Comparison of ENCODE assay signal across 19 cellular contexts in the genomic region with DNA sequence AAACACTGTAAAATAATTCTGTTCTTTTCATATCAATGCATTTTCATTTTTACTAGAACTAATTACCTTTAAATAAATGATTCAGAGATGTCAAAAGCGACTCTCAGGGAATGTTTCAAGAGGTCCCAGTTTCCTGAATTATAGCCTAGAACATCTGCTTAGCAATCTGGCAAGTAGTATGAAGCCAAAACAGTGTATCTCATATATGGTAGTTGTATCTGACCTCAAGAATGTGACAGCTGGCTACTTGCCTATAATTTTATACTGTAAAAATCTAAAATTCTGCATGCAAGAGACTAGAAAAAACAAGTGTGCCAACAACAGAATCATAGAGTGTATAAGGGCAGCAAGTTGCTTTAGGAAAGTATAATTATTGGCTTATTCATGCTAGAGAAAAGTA.
A peak's percentile ranks its signal among the peaks of the same experiment; 100 is the strongest.
DNase-seq lines count a peak whose midpoint lies in the region; ATAC-seq and TF ChIP-seq lines count a peak whose summit lies in the region.
"Had no signal": no experiment of that assay in that cellular context is flagged by ENCODE, and none has a peak within 500 bp of the region (broad histone marks: within the 10 kb centered on the region; RNA-seq: fewer than 3 reads in every experiment).

No MANE protein-coding gene starts in this region.

- POLR2A ChIA-PET in HEK293 (lab: Yijun Ruan, JAX) = no interaction called here

- H3K4me1 ChIP-seq in HEK293 (ENCODE audit: control insufficient read depth, insufficient read depth, low read length) (no peaks in the 10 kb centered on the region), foreskin keratinocyte (peaks cover 9% of the 10 kb centered on the region)
- H3K4me1 ChIP-seq: BLaER1 treated with 17β-estradiol and CSF1 and Interleukin-3, amounts not matched to agents 10 nM and 100 nM; body of pancreas; gastroesophageal sphincter; uterus had no signal

- TF ChIP-seq CTCF in AG09319 (IDR thresholded peaks at IDR 0.05; ENCODE audit: low read depth, low read length) = no peak
- no peak for TF ChIP-seq CTCF in HEK293 (tag by site-specific recombination; IDR thresholded peaks at IDR 0.05)
- TF ChIP-seq CTCF in foreskin keratinocyte (conservative IDR thresholded peaks at IDR 0.05) = no peak

- no peak overlapping the region for H3K27ac ChIP-seq in HEK293 (ENCODE audit: extremely low read depth, low read depth, low read length)
- H3K27ac ChIP-seq in SK-N-MC = peak overlapping the region; percentile 67
- H3K27ac ChIP-seq in foreskin keratinocyte = no peak overlapping the region
- H3K27ac ChIP-seq: BLaER1 treated with 17β-estradiol and CSF1 and Interleukin-3, amounts not matched to agents 10 nM and 100 nM; body of pancreas; coronary artery; gastroesophageal sphincter; uterus had no signal

- no peaks in the 10 kb centered on the region for H3K27me3 ChIP-seq in foreskin keratinocyte
- H3K27me3 ChIP-seq: BLaER1 treated with 17β-estradiol and CSF1 and Interleukin-3, amounts not matched to agents 10 nM and 100 nM; body of pancreas; gastroesophageal sphincter; uterus had no signal

- CTCF ChIA-PET in HEK293 (lab: Yijun Ruan, JAX) = no interaction called here

- DNase-seq in AG09319 (ENCODE audit: extremely low read depth, low read depth) (peak; percentile 8), SK-N-MC (ENCODE audit: low read depth, low spot score) (peak; percentile 51), fibroblast of gingiva (ENCODE audit: low read depth) (peak; percentile 44), AG08395 (ENCODE audit: low spot score) (no peak), foreskin keratinocyte (no peak)
- DNase-seq: activated T-cell treated with anti-CD3 and anti-CD28 coated beads, Interleukin-2, amount 50 U/mL, for 72 hours; body of pancreas; kidney glomerular epithelial cell; naive B cell; NCI-H187 treated with DMSO at 0.1 percent for 48 hours; NCI-H510A; right cardiac atrium; uterus had no signal

- H3K9me3 ChIP-seq in HEK293 (ENCODE audit: control insufficient read depth, insufficient read depth, low read depth, low read length) (no peaks in the 10 kb centered on the region), SK-N-MC (ENCODE audit: low read depth, low read length) (no peaks in the 10 kb centered on the region)
- H3K9me3 ChIP-seq: body of pancreas, gastroesophageal sphincter, uterus had no signal

- H3K9ac ChIP-seq in SK-N-MC (ENCODE audit: insufficient read length) = no peak overlapping the region
- H3K9ac ChIP-seq: BLaER1 treated with 17β-estradiol and CSF1 and Interleukin-3, amounts not matched to agents 10 nM and 100 nM had no signal

- ATAC-seq in HG02571 (IDR thresholded peaks at IDR 0.05; ENCODE audit: unreplicated experiment) (no peak), foreskin keratinocyte (no peak), HG03025 (IDR thresholded peaks at IDR 0.05; ENCODE audit: low FRiP score, unreplicated experiment) (no peak)
- ATAC-seq: activated T-cell treated with anti-CD3 and anti-CD28 coated beads, Interleukin-2, amount 50 U/mL, for 72 hours; body of pancreas; gastroesophageal sphincter; right cardiac atrium had no signal

- H3K36me3 ChIP-seq in HEK293 (ENCODE audit: control insufficient read depth in 2 of 2, insufficient read depth in 1 of 2, low read length in 2 of 2) (no peaks in the 10 kb centered on the region), SK-N-MC (ENCODE audit: insufficient read depth, low read length) (no peaks in the 10 kb centered on the region)
- H3K36me3 ChIP-seq: BLaER1 treated with 17β-estradiol and CSF1 and Interleukin-3, amounts not matched to agents 10 nM and 100 nM; gastroesophageal sphincter had no signal

- H3K4me3 ChIP-seq in HEK293 (ENCODE audit: low read depth, low read length) (no peak overlapping the region), SK-N-MC (peak overlapping the region; percentile 49)
- H3K4me3 ChIP-seq: BLaER1 treated with 17β-estradiol and CSF1 and Interleukin-3, amounts not matched to agents 10 nM and 100 nM; body of pancreas; coronary artery; gastroesophageal sphincter; uterus had no signal

TF ChIP-seq in HEK293, 187 proteins besides CTCF, POLR2A, EP300 and RAD21:
- TF ChIP-seq ZNF10 (tag by site-specific recombination; IDR thresholded peaks at IDR 0.05) (no peak), ZNF274 (IDR thresholded peaks at IDR 0.05; ENCODE audit: low read length) (no peak), ZNF274 (tag by site-specific recombination; IDR thresholded peaks at IDR 0.05; ENCODE audit: borderline replicate concordance) (no peak)
- TF ChIP-seq, protein P1, sequence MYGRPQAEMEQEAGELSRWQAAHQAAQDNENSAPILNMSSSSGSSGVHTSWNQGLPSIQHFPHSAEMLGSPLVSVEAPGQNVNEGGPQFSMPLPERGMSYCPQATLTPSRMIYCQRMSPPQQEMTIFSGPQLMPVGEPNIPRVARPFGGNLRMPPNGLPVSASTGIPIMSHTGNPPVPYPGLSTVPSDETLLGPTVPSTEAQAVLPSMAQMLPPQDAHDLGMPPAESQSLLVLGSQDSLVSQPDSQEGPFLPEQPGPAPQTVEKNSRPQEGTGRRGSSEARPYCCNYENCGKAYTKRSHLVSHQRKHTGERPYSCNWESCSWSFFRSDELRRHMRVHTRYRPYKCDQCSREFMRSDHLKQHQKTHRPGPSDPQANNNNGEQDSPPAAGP (tag by site-specific recombination; IDR thresholded peaks at IDR 0.05) = no peak
- TF ChIP-seq, protein P2, sequence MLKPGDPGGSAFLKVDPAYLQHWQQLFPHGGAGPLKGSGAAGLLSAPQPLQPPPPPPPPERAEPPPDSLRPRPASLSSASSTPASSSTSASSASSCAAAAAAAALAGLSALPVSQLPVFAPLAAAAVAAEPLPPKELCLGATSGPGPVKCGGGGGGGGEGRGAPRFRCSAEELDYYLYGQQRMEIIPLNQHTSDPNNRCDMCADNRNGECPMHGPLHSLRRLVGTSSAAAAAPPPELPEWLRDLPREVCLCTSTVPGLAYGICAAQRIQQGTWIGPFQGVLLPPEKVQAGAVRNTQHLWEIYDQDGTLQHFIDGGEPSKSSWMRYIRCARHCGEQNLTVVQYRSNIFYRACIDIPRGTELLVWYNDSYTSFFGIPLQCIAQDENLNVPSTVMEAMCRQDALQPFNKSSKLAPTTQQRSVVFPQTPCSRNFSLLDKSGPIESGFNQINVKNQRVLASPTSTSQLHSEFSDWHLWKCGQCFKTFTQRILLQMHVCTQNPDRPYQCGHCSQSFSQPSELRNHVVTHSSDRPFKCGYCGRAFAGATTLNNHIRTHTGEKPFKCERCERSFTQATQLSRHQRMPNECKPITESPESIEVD (tag by site-specific recombination; IDR thresholded peaks at IDR 0.05) = 0 out of 2 replicates have a peak, but pooled peaks have one; percentile 12

Comparison
In these comparisons a context has a peak if more than half of its experiments do, and no peak if none do; other contexts are left out.
1. DNase-seq: peak in AG09319 (single experiment), SK-N-MC (single experiment) and fibroblast of gingiva (single experiment); none in AG08395 (single experiment) and foreskin keratinocyte (0 of 2).